9 cellular contexts compared by ENCODE assay signal in genomic region chr3:113166719-113167492, GRCh38. TPM values are rescaled to one million over a fixed set of nuclear protein-coding genes. Genes with fewer than 3 reads are reported as not detected.
A peak's percentile ranks its signal among the peaks of the same experiment; 100 is the strongest.
DNase-seq lines count a peak whose midpoint lies in the region; ATAC-seq and TF ChIP-seq lines count a peak whose summit lies in the region.
"Had no signal": no experiment of that assay in that cellular context is flagged by ENCODE, and none has a peak within 500 bp of the region (broad histone marks: within the 10 kb centered on the region; RNA-seq: fewer than 3 reads in every experiment).

No MANE protein-coding gene starts in this region.

- no peaks in the 10 kb centered on the region for H3K79me2 ChIP-seq in SK-N-SH (ENCODE audit: insufficient read depth)

- peak; percentile 34 for TF ChIP-seq RAD21 in SK-N-SH (IDR thresholded peaks at IDR 0.05; ENCODE audit: low read length)

- TF ChIP-seq EP300 in SK-N-SH (IDR thresholded peaks at IDR 0.05; ENCODE audit: borderline replicate concordance in 1 of 2, low read depth in 1 of 2, low read length in 1 of 2), result peak; percentile 23 to 94; a peak in 3 of 4 replicates

- 11% methylated on average over 12 of the region's 12 CpGs for WGBS in SK-N-SH (ENCODE audit: low lambda C conversion rate)

- peak overlapping the region; percentile 80 for H2AFZ ChIP-seq in SK-N-SH (ENCODE audit: low read depth)

- no peak for ATAC-seq in GM21717 (IDR thresholded peaks at IDR 0.05; ENCODE audit: unreplicated experiment)
- ATAC-seq: naive thymus-derived CD8-positive, alpha-beta T cell had no signal

- H3K9me3 ChIP-seq in SK-N-SH, result no peaks in the 10 kb centered on the region

- no peaks in the 10 kb centered on the region for H3K9me2 ChIP-seq in SK-N-SH

- peak overlapping the region; percentile 80 for H3K4me2 ChIP-seq in SK-N-SH

- H3K4me3 ChIP-seq in SK-N-SH (ENCODE audit: low read depth in 2 of 2, low read length in 1 of 2) (peak overlapping the region in 1 of 2 experiments; percentile 25; a peak in 2 of 4 replicates), skin epidermis (no peak overlapping the region)

- H3K9ac ChIP-seq in SK-N-SH, result peak overlapping the region; percentile 54

- POLR2A ChIA-PET in HEK293T (lab: Yijun Ruan, JAX) (interaction anchor here (0.5 to 1.7 kb wide), 2 partner anchors 44 to 122 kb away, joined by 3 to 8 read pairs; partner anchors contain the start of gene BOC), SK-N-SH (lab: Yijun Ruan, JAX) (interaction anchor here (0.7 to 3.3 kb wide), 7 partner anchors 16 to 130 kb away, joined by 3 to 18 read pairs (median 4); partner anchors contain the start of gene BOC)

- TF ChIP-seq CTCF in SK-N-SH (IDR thresholded peaks at IDR 0.05), result no peak

- H3K4me1 ChIP-seq in SK-N-SH (ENCODE audit: control insufficient read depth in 1 of 2, insufficient read depth in 2 of 2, low read depth in 1 of 2, low read length in 1 of 2), result peaks cover 12 to 61% of the 10 kb centered on the region in 2 experiments; a peak in 3 of 4 replicates

- H3K36me3 ChIP-seq in SK-N-SH (replicated peaks in 1 of 2; ENCODE audit: control insufficient read depth in 1 of 2, insufficient read depth in 2 of 2, low read length in 1 of 2), result no peaks in the 10 kb centered on the region

- CTCF ChIA-PET in HEK293T (lab: Yijun Ruan, JAX), result interaction anchor here (0.7 to 1.3 kb wide), 4 partner anchors 9 to 527 kb away, joined by 3 to 4 read pairs (median 3); no protein-coding TSS in a partner anchor
- CTCF ChIA-PET in SK-N-SH (lab: Yijun Ruan, JAX), result interaction anchor here (1.4 to 2.6 kb wide), 4 partner anchors 16 to 122 kb away, joined by 3 to 13 read pairs (median 8); no protein-coding TSS in a partner anchor

- no peaks in the 10 kb centered on the region for H4K20me1 ChIP-seq in SK-N-SH (ENCODE audit: insufficient read depth)

- H3K27ac ChIP-seq in SK-N-SH (ENCODE audit: low read depth in 2 of 2, low read length in 1 of 2), result peak overlapping the region; percentile 80 to 95
- peak overlapping the region in 20 of 21 experiments; percentile 18 to 78 (median 65) for H3K27ac ChIP-seq in skin epidermis

- DNase-seq in HEK293T (ENCODE audit: extremely low spot score) (peak; percentile 62), SK-N-SH (peak; percentile 57), hippocampal formation (lab: John Stamatoyannopoulos, UW) (peak; percentile 18 to 30), activated T-cell treated with anti-CD3 and anti-CD28 coated beads for 4 hours (no peak), HT-29 (ENCODE audit: low spot score) (no peak)
- no peak for DNase-seq in stimulated activated CD8-positive, alpha-beta memory T cell treated with anti-CD3 and anti-CD28 coated beads, Interleukin-4, amount 100 ng/mL, for 48 hours
- DNase-seq: naive thymus-derived CD8-positive, alpha-beta T cell had no signal

- H3F3A ChIP-seq in SK-N-SH (replicated peaks; ENCODE audit: insufficient read depth), result peaks cover 5% of the 10 kb centered on the region

- no peaks in the 10 kb centered on the region for H3K27me3 ChIP-seq in SK-N-SH (ENCODE audit: insufficient read depth)

TF ChIP-seq in HEK293T, 16 proteins besides CTCF, POLR2A, EP300 and RAD21:
- TF ChIP-seq PKNOX1 (IDR thresholded peaks at IDR 0.05) (peak; percentile 48; the same call in 1 of the 2 replicates), SUZ12 (IDR thresholded peaks at IDR 0.05) (no peak)

TF ChIP-seq in SK-N-SH, 30 proteins besides CTCF, POLR2A, EP300 and RAD21 (continues in another document):
- peak; percentile 40 for TF ChIP-seq POLR2AphosphoS5 (IDR thresholded peaks at IDR 0.05; ENCODE audit: low read depth, low read length)
- peak; percentile 85 for TF ChIP-seq TCF12 (IDR thresholded peaks at IDR 0.05)
- no peak for TF ChIP-seq NRF1 (IDR thresholded peaks at IDR 0.05; ENCODE audit: low read depth, low read length)
- TF ChIP-seq NFIC (IDR thresholded peaks at IDR 0.05; ENCODE audit: borderline replicate concordance), result peak; percentile 69
- peak; percentile 99 for TF ChIP-seq FOXJ3 (CRISPR knock-in tag; IDR thresholded peaks at IDR 0.05)
- peak; percentile 30; the same call in 1 of the 2 replicates for TF ChIP-seq TAF1 (IDR thresholded peaks at IDR 0.05; ENCODE audit: borderline replicate concordance, low read depth, low read length)
- peak; percentile 23; the same call in 1 of the 2 replicates for TF ChIP-seq JUND (IDR thresholded peaks at IDR 0.05)
- 0 out of 2 replicates have a peak, but pooled peaks have one; percentile 3 for TF ChIP-seq MAX (IDR thresholded peaks at IDR 0.05; ENCODE audit: low read depth)
- no peak for TF ChIP-seq USF1 (IDR thresholded peaks at IDR 0.05; ENCODE audit: borderline replicate concordance, low read depth)
- no peak; the same call in 1 of the 2 replicates for TF ChIP-seq TEAD4 (IDR thresholded peaks at IDR 0.05; ENCODE audit: borderline replicate concordance, insufficient read depth)
- peak; percentile 42; the same call in 1 of the 2 replicates for TF ChIP-seq FOXM1 (IDR thresholded peaks at IDR 0.05; ENCODE audit: low read depth)
- TF ChIP-seq RXRA (IDR thresholded peaks at IDR 0.05; ENCODE audit: borderline replicate concordance, low read depth), result no peak
- TF ChIP-seq ZBTB33 (IDR thresholded peaks at IDR 0.05; ENCODE audit: borderline replicate concordance, low read depth), result peak; percentile 34; the same call in 1 of the 2 replicates
- TF ChIP-seq CHD2 (IDR thresholded peaks at IDR 0.05; ENCODE audit: low read length, partially characterized antibody), result peak; percentile 83
- TF ChIP-seq RFX5 (IDR thresholded peaks at IDR 0.05; ENCODE audit: low read length), result peak; percentile 30; the same call in 1 of the 2 replicates
- peak; percentile 29; the same call in 1 of the 2 replicates for TF ChIP-seq MXI1 (IDR thresholded peaks at IDR 0.05; ENCODE audit: low read depth, low read length)
- peak; percentile 76 for TF ChIP-seq GATA2 (CRISPR knock-in tag; IDR thresholded peaks at IDR 0.05)
- peak; percentile 73 for TF ChIP-seq PBX3 (IDR thresholded peaks at IDR 0.05)
- peak; percentile 24; the same call in 1 of the 2 replicates for TF ChIP-seq SMC3 (IDR thresholded peaks at IDR 0.05; ENCODE audit: low read depth, low read length)
- TF ChIP-seq SIN3A (IDR thresholded peaks at IDR 0.05; ENCODE audit: borderline replicate concordance, low read depth, low read length), result no peak
- no peak for TF ChIP-seq YY1 (IDR thresholded peaks at IDR 0.05; ENCODE audit: low read depth)
- no peak for TF ChIP-seq IRF3 (IDR thresholded peaks at IDR 0.05; ENCODE audit: low read depth, low read length)
- no peak for TF ChIP-seq FOSL2 (IDR thresholded peaks at IDR 0.05; ENCODE audit: borderline replicate concordance, low read depth)

RNA-seq across cellular contexts. Expression of gene BOC, which starts 44.5 kb away (rescaled TPM):
- polyA plus RNA-seq in SK-N-SH (2012; rRNA removed), result 5.8 and 6.6 TPM in 2 replicates
- 3.3 and 4.6 TPM in 2 replicates for polyA plus RNA-seq in SK-N-SH (2012; cell fraction: cytosol; rRNA removed)
- 9.4 and 11.2 TPM in 2 replicates for polyA plus RNA-seq in SK-N-SH (2012; cell fraction: nucleus; rRNA removed)
- total RNA-seq in HT-29 (2014; rRNA removed; shearing (Covaris generic)), result not detected in 2 replicates
- total RNA-seq: naive thymus-derived CD8-positive, alpha-beta T cell had no signal
- polyA plus RNA-seq: naive thymus-derived CD8-positive, alpha-beta T cell had no signal

Comparison
In these comparisons a context has a peak if more than half of its experiments do, and no peak if none do; other contexts are left out.
1. DNase-seq: peak in HEK293T (single experiment), SK-N-SH (single experiment) and hippocampal formation (2 of 2); none in activated T-cell treated with anti-CD3 and anti-CD28 coated beads for 4 hours (single experiment), HT-29 (single experiment) and stimulated activated CD8-positive, alpha-beta memory T cell treated with anti-CD3 and anti-CD28 coated beads, Interleukin-4, amount 100 ng/mL, for 48 hours (single experiment).